In genomic region chr14:89504602-89505320, GRCh38 we compare ENCODE assay signal across 7 cellular contexts.
A peak's percentile ranks its signal among the peaks of the same experiment; 100 is the strongest.
DNase-seq lines count a peak whose midpoint lies in the region; ATAC-seq and TF ChIP-seq lines count a peak whose summit lies in the region.

No MANE protein-coding gene starts in this region.

- no peaks in the 10 kb centered on the region for H3K36me3 ChIP-seq in colonic mucosa

- H3K9me3 ChIP-seq in colonic mucosa: no peaks in the 10 kb centered on the region

- H3K4me3 ChIP-seq in fibroblast of the aortic adventitia (ENCODE audit: low read depth, low read length) (no peak overlapping the region), colonic mucosa (no peak overlapping the region)

- peak; percentile 69 for ATAC-seq in GM18498 (IDR thresholded peaks at IDR 0.05; ENCODE audit: unreplicated experiment)
- peak; percentile 59 for ATAC-seq in GM21786 (IDR thresholded peaks at IDR 0.05; ENCODE audit: unreplicated experiment)

- intact Hi-C loops in colonic mucosa (cut with DNase I): no loop called here

- H3K27me3 ChIP-seq in colonic mucosa: no peaks in the 10 kb centered on the region

- no peaks in the 10 kb centered on the region for H3K4me1 ChIP-seq in colonic mucosa

- H3K27ac ChIP-seq in colonic mucosa: no peak overlapping the region

- TF ChIP-seq CTCF in fibroblast of the aortic adventitia (IDR thresholded peaks at IDR 0.05; ENCODE audit: insufficient read depth, low read length) (no peak), colonic mucosa (IDR thresholded peaks at IDR 0.05) (no peak)

- DNase-seq in NOMO-1 treated with dmso at 0.1 percent for 144 hours (lab: John Stamatoyannopoulos, UW; ENCODE audit: unreplicated experiment) (peak; percentile 87), fibroblast of the aortic adventitia (ENCODE audit: low read depth) (peak; percentile 55), T1000 (lab: John Stamatoyannopoulos, UW) (no peak), colonic mucosa (no peak), cerebellar nuclear complex (lab: John Stamatoyannopoulos, UW) (no peak)

- no peak overlapping the region for H3K9ac ChIP-seq in colonic mucosa (ENCODE audit: low read depth in 2 of 2, low read length in 2 of 2)

Comparison
In these comparisons a context has a peak if more than half of its experiments do, and no peak if none do; other contexts are left out.
1. DNase-seq: peak in NOMO-1 treated with dmso at 0.1 percent for 144 hours (single experiment) and fibroblast of the aortic adventitia (single experiment); none in T1000 (single experiment), colonic mucosa (single experiment) and cerebellar nuclear complex (0 of 2).